ENCODE assay signal across 1 cellular context in genomic region chr9:72362680-72363139, GRCh38.
A peak's percentile ranks its signal among the peaks of the same experiment; 100 is the strongest.
TF ChIP-seq lines count a peak whose summit lies in the region.

No MANE protein-coding gene starts in this region.

TF ChIP-seq in HepG2, 621 proteins besides CTCF, POLR2A, EP300 and RAD21 (continued from another document and continues in another):
- TF ChIP-seq HNF1A (IDR thresholded peaks at IDR 0.05; ENCODE audit: low read depth) (no peak), HNF1A (CRISPR knock-in tag; IDR thresholded peaks at IDR 0.05; ENCODE audit: borderline replicate concordance) (no peak), HNF4A (CRISPR knock-in tag; IDR thresholded peaks at IDR 0.05) (no peak), ZNF34 (CRISPR knock-in tag; IDR thresholded peaks at IDR 0.05; ENCODE audit: borderline replicate concordance) (no peak), MNT (IDR thresholded peaks at IDR 0.05) (peak; percentile 26; the same call in 1 of the 2 replicates), REL (CRISPR knock-in tag; conservative IDR thresholded peaks at IDR 0.05) (no peak), ZNF781 (CRISPR knock-in tag; IDR thresholded peaks at IDR 0.05; ENCODE audit: borderline replicate concordance, not compliant biosample characterization) (no peak), ISL2 (CRISPR knock-in tag; IDR thresholded peaks at IDR 0.05) (no peak), ZNF83 (CRISPR knock-in tag; IDR thresholded peaks at IDR 0.05; ENCODE audit: borderline replicate concordance) (no peak), SMAD3 (CRISPR knock-in tag; IDR thresholded peaks at IDR 0.05) (no peak), ZNF850 (CRISPR knock-in tag; conservative IDR thresholded peaks at IDR 0.05) (no peak), SOX6 (IDR thresholded peaks at IDR 0.05) (no peak), SOX6 (CRISPR knock-in tag; IDR thresholded peaks at IDR 0.05) (peak; percentile 27; the same call in 1 of the 2 replicates), ZNF441 (CRISPR knock-in tag; IDR thresholded peaks at IDR 0.05; ENCODE audit: borderline replicate concordance) (no peak), ZNF530 (CRISPR knock-in tag; IDR thresholded peaks at IDR 0.05; ENCODE audit: low read depth) (no peak), ZNF407 (CRISPR knock-in tag; IDR thresholded peaks at IDR 0.05; ENCODE audit: not compliant biosample characterization) (no peak), CC2D1A (CRISPR knock-in tag; IDR thresholded peaks at IDR 0.05) (no peak), ATF3 (CRISPR knock-in tag; IDR thresholded peaks at IDR 0.05) (no peak), ZSCAN12 (CRISPR knock-in tag; IDR thresholded peaks at IDR 0.05) (no peak), KLF12 (CRISPR knock-in tag; IDR thresholded peaks at IDR 0.05; ENCODE audit: borderline replicate concordance) (no peak), ZNF280B (CRISPR knock-in tag; IDR thresholded peaks at IDR 0.05; ENCODE audit: borderline replicate concordance) (no peak), SMAD9 (CRISPR knock-in tag; IDR thresholded peaks at IDR 0.05) (no peak), ZKSCAN8 (CRISPR knock-in tag; IDR thresholded peaks at IDR 0.05; ENCODE audit: borderline replicate concordance) (no peak), SAP130 (CRISPR knock-in tag; IDR thresholded peaks at IDR 0.05; ENCODE audit: low read depth) (peak; percentile 86), DRAP1 (CRISPR knock-in tag; IDR thresholded peaks at IDR 0.05) (0 out of 2 replicates have a peak, but pooled peaks have one; percentile 14), TBX3 (IDR thresholded peaks at IDR 0.05; ENCODE audit: borderline replicate concordance) (no peak), ZNF33A (CRISPR knock-in tag; IDR thresholded peaks at IDR 0.05; ENCODE audit: borderline replicate concordance) (no peak), RAD51 (IDR thresholded peaks at IDR 0.05; ENCODE audit: borderline replicate concordance) (0 out of 2 replicates have a peak, but pooled peaks have one; percentile 23), ZNF629 (CRISPR knock-in tag; conservative IDR thresholded peaks at IDR 0.05) (no peak), ZXDC (CRISPR knock-in tag; IDR thresholded peaks at IDR 0.05) (no peak), MAX (IDR thresholded peaks at IDR 0.05) (peak; percentile 49; the same call in 1 of the 2 replicates), MZF1 (CRISPR knock-in tag; IDR thresholded peaks at IDR 0.05; ENCODE audit: borderline replicate concordance) (no peak), POLR2G (IDR thresholded peaks at IDR 0.05; ENCODE audit: low read depth, low read length) (no peak; the same call in 1 of the 2 replicates), TSC22D2 (CRISPR knock-in tag; IDR thresholded peaks at IDR 0.05; ENCODE audit: borderline replicate concordance) (no peak), REST (IDR thresholded peaks at IDR 0.05; ENCODE audit: borderline replicate concordance in 1 of 2, low read depth in 1 of 2, low read length in 2 of 2) (no peak), MXI1 (IDR thresholded peaks at IDR 0.05; ENCODE audit: borderline replicate concordance, low read depth, low read length) (peak; percentile 51; the same call in 1 of the 3 replicates)
